Comparison of ENCODE assay signal across 11 cellular contexts in the genomic region with DNA sequence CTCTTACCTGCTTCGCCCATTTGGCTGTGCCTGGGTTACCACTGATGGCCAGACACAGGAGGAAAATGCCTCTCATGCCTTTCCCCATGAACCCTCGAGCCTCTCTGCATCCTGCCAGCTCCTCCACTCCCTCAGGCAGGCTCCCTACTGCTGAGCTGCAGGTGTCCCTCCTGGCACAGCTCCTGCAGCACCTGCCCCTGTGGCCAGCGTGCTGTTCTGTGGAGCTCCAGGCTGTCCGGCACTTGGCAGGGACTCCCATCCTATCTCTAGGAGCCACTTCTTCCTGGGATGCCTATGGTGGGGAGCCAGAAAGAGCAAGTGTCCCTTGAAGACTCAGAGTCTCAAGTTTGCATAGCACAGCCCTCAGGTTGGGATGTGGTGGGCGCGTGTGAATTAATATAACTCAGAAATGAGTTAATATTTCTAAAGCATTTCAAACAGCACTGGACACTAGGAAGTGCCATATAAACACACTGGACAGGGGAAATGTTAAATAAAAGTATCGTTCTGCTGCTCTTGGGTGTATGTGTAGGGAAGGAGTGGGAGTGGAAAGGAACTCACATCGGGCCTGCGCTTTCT. TPM values are rescaled to one million over a fixed set of nuclear protein-coding genes. Genes with fewer than 3 reads are reported as not detected.
DNase-seq lines count a peak whose midpoint lies in the region; ATAC-seq and TF ChIP-seq lines count a peak whose summit lies in the region.
"Had no signal": no experiment of that assay in that cellular context is flagged by ENCODE, and none has a peak within 500 bp of the region (broad histone marks: within the 10 kb centered on the region; RNA-seq: fewer than 3 reads in every experiment).

No MANE protein-coding gene starts in this region.

- H3K4me3 Mint-ChIP-seq in T-helper 1 cell treated with Interleukin-12 subunit alpha and Interleukin-12 subunit beta and Interleukin-4 antibody, amounts not matched to agents 30 μg/mL and 1 μg/mL, for 36 hours = peak overlapping the region; percentile 15

- no peaks in the 10 kb centered on the region for H3K36me3 Mint-ChIP-seq in T-helper 1 cell treated with Interleukin-12 subunit alpha and Interleukin-12 subunit beta and Interleukin-4 antibody, amounts not matched to agents 30 μg/mL and 1 μg/mL, for 36 hours (ENCODE audit: low read depth)

- H3K27ac ChIP-seq in ectodermal cell (ENCODE audit: insufficient read depth, low read depth, low read length, poor library complexity, severe bottlenecking) (no peak overlapping the region), osteoblast (ENCODE audit: low read depth, low read length) (no peak overlapping the region)
- H3K27ac ChIP-seq: A549 had no signal

- H3K79me2 ChIP-seq in osteoblast (ENCODE audit: insufficient read depth, low read length) = no peaks in the 10 kb centered on the region

- no peak for TF ChIP-seq CTCF in osteoblast (IDR thresholded peaks at IDR 0.05; ENCODE audit: extremely low read depth, low read depth, low read length)

- H3K4me3 ChIP-seq in ectodermal cell (ENCODE audit: insufficient read depth, low read depth, low read length) = peak overlapping the region; percentile 4
- H3K4me3 ChIP-seq in osteoblast (ENCODE audit: insufficient read depth, low read length) = no peak overlapping the region
- H3K4me3 ChIP-seq: A549 had no signal

- peaks cover 96% of the 10 kb centered on the region for H3K27me3 Mint-ChIP-seq in T-helper 1 cell treated with Interleukin-12 subunit alpha and Interleukin-12 subunit beta and Interleukin-4 antibody, amounts not matched to agents 30 μg/mL and 1 μg/mL, for 36 hours (ENCODE audit: low read depth)

- H3K27me3 ChIP-seq in ectodermal cell (ENCODE audit: control insufficient read depth, insufficient read depth, low read length, poor library complexity, severe bottlenecking) (peaks cover 100% of the 10 kb centered on the region), osteoblast (ENCODE audit: insufficient read depth, low read length) (peaks cover 45% of the 10 kb centered on the region)

- ATAC-seq in GM21723 (IDR thresholded peaks at IDR 0.05; ENCODE audit: unreplicated experiment) (no peak), GM18511 (IDR thresholded peaks at IDR 0.05; ENCODE audit: unreplicated experiment) (no peak), GM19455 (IDR thresholded peaks at IDR 0.05; ENCODE audit: unreplicated experiment) (no peak)
- ATAC-seq: A549 had no signal

- H3K9me3 ChIP-seq in ectodermal cell (ENCODE audit: control insufficient read depth, low read length) (no peaks in the 10 kb centered on the region), osteoblast (ENCODE audit: low read depth, low read length) (no peaks in the 10 kb centered on the region)
- H3K9me3 ChIP-seq: A549 had no signal

- H3K36me3 ChIP-seq in ectodermal cell (ENCODE audit: control insufficient read depth, insufficient read depth, low read length) = no peaks in the 10 kb centered on the region
- no peaks in the 10 kb centered on the region for H3K36me3 ChIP-seq in osteoblast (ENCODE audit: insufficient read depth, low read length)

- peak overlapping the region; percentile 8 for H3K4me2 ChIP-seq in osteoblast (ENCODE audit: insufficient read depth, low read length)
- H3K4me2 ChIP-seq: A549 had no signal

- peaks cover 10% of the 10 kb centered on the region for H3K4me1 ChIP-seq in ectodermal cell (ENCODE audit: control insufficient read depth, insufficient read depth, low read length)
- H3K4me1 ChIP-seq in osteoblast (ENCODE audit: insufficient read depth, low read length) = peaks cover 18% of the 10 kb centered on the region

- no peak overlapping the region for H2AFZ ChIP-seq in osteoblast (ENCODE audit: low read length)

- no peak for DNase-seq in T-helper 1 cell
- DNase-seq in NCI-H146 treated with DMSO at 0.1 percent for 48 hours (lab: John Stamatoyannopoulos, UW; ENCODE audit: unreplicated experiment) = peak; percentile 35
- DNase-seq in osteoblast (ENCODE audit: insufficient read length, low spot score, missing footprints) = peak; percentile 91
- DNase-seq: NCI-H1694 treated with DMSO at 0.1 percent for 48 hours had no signal

- H3K27ac Mint-ChIP-seq in T-helper 1 cell treated with Interleukin-12 subunit alpha and Interleukin-12 subunit beta and Interleukin-4 antibody, amounts not matched to agents 30 μg/mL and 1 μg/mL, for 36 hours = no peak overlapping the region

- H3K4me1 Mint-ChIP-seq in T-helper 1 cell treated with Interleukin-12 subunit alpha and Interleukin-12 subunit beta and Interleukin-4 antibody, amounts not matched to agents 30 μg/mL and 1 μg/mL, for 36 hours (ENCODE audit: low read depth) = peaks cover 12% of the 10 kb centered on the region

- H3K9me3 Mint-ChIP-seq in T-helper 1 cell treated with Interleukin-12 subunit alpha and Interleukin-12 subunit beta and Interleukin-4 antibody, amounts not matched to agents 30 μg/mL and 1 μg/mL, for 36 hours = no peaks in the 10 kb centered on the region

- no peaks in the 10 kb centered on the region for H4K20me1 ChIP-seq in osteoblast (ENCODE audit: insufficient read depth, low read length)

- 12% methylated on average over 7 to 9 of the region's 9 CpGs for WGBS in ectodermal cell, 2 experiments

RNA-seq across cellular contexts. Expression of a gene that starts 2.6 kb away (rescaled TPM):
- polyA plus RNA-seq in ectodermal cell (2013, experiment 1 of 4) = not detected
- not detected for polyA plus RNA-seq in ectodermal cell (2013, experiment 2 of 4)
- polyA plus RNA-seq in ectodermal cell (2013, experiment 3 of 4) = not detected
- not detected for polyA plus RNA-seq in ectodermal cell (2013, experiment 4 of 4)
- 0.36 and 0.59 TPM in 2 replicates for total RNA-seq in osteoblast
- total RNA-seq: Daoy had no signal

RNA-seq across cellular contexts. Expression of a gene that starts 29.6 kb away (rescaled TPM):
- polyA plus RNA-seq in ectodermal cell (2013, experiment 1 of 4) = 1.2 TPM
- polyA plus RNA-seq in ectodermal cell (2013, experiment 2 of 4) = 1.5 TPM
- polyA plus RNA-seq in ectodermal cell (2013, experiment 3 of 4) = 0.85 TPM
- polyA plus RNA-seq in ectodermal cell (2013, experiment 4 of 4) = 1.4 TPM
- 17.0 and 21.2 TPM in 2 replicates for total RNA-seq in osteoblast

Comparison
In these comparisons a context has a peak if more than half of its experiments do, and no peak if none do; other contexts are left out.
1. DNase-seq: peak in NCI-H146 treated with DMSO at 0.1 percent for 48 hours (single experiment) and osteoblast (single experiment); none in T-helper 1 cell (0 of 5).